9 cellular contexts compared by ENCODE assay signal in genomic region chr20:47210470-47210869, GRCh38.
"Had no signal": no experiment of that assay in that cellular context is flagged by ENCODE, and none has a peak within 500 bp of the region (broad histone marks: within the 10 kb centered on the region; RNA-seq: fewer than 3 reads in every experiment).

No MANE protein-coding gene starts in this region.

- H3K9me3 Mint-ChIP-seq: HFFc6, IgD-negative memory B cell had no signal

- H3K27me3 Mint-ChIP-seq: IgD-negative memory B cell had no signal

- H3K4me3 Mint-ChIP-seq: HFFc6 had no signal

- H3K9ac ChIP-seq: GM23248 had no signal

- FAIRE-seq: HepG2 had no signal

- DNase-seq: GM23248, GOT3, H7, HFFc6 had no signal

- H3K27ac Mint-ChIP-seq: HFFc6 had no signal

- H3K9me3 ChIP-seq: HAP-1 had no signal

- H3K4me3 ChIP-seq: GM23248, HAP-1 had no signal

- H2AFZ ChIP-seq: GM23248 had no signal

- ATAC-seq: HCT116, HepG2 had no signal

- H3K27ac ChIP-seq: GM23248, HL-60 had no signal

- H3K4me1 ChIP-seq: HAP-1 had no signal
